In genomic region chr2:694174-694573, GRCh38 we compare ENCODE assay signal across 20 cellular contexts. TPM values are rescaled to one million over a fixed set of nuclear protein-coding genes. Genes with fewer than 3 reads are reported as not detected.
DNase-seq lines count a peak whose midpoint lies in the region; ATAC-seq and TF ChIP-seq lines count a peak whose summit lies in the region.
"Had no signal": no experiment of that assay in that cellular context is flagged by ENCODE, and none has a peak within 500 bp of the region (broad histone marks: within the 10 kb centered on the region; RNA-seq: fewer than 3 reads in every experiment).

No MANE protein-coding gene starts in this region.

- CTCF ChIA-PET in GM10248 (lab: Yijun Ruan, JAX): interaction anchor here (1.0 to 1.6 kb wide), 3 partner anchors 18 to 21 kb away, joined by 3 to 4 read pairs (median 3); no protein-coding TSS in a partner anchor

- H3K4me1 Mint-ChIP-seq in chondrocyte (ENCODE audit: low read depth): peaks cover 32% of the 10 kb centered on the region
- H3K4me1 Mint-ChIP-seq: activated naive CD8-positive, alpha-beta T cell treated with anti-CD3 and anti-CD28 coated beads, Interleukin-2, amount 10 ng/mL, durations not matched to agents 7 days and 5 days had no signal

- peak overlapping the region; percentile 49 for H3K27ac Mint-ChIP-seq in chondrocyte (ENCODE audit: unreplicated experiment)
- H3K27ac Mint-ChIP-seq: activated CD4-positive, alpha-beta memory T cell treated with anti-CD3 and anti-CD28 coated beads for 36 hours; activated naive CD8-positive, alpha-beta T cell treated with anti-CD3 and anti-CD28 coated beads, Interleukin-2, amount 10 ng/mL, durations not matched to agents 7 days and 5 days; B cell; stimulated activated naive B cell treated with anti-CD40 and anti-IgM and Interleukin-4, amounts not matched to agents 10 μg/mL and 1 μg/mL and 100 μg/mL, for 72 hours had no signal

- ATAC-seq in HG02763 (IDR thresholded peaks at IDR 0.05; ENCODE audit: unreplicated experiment) (no peak), GM21526 (IDR thresholded peaks at IDR 0.05; ENCODE audit: low FRiP score, unreplicated experiment) (no peak)
- ATAC-seq: lower lobe of right lung; Right ventricle myocardium inferior; stimulated activated naive B cell treated with anti-CD40 and anti-IgM and Interleukin-4, amounts not matched to agents 10 μg/mL and 1 μg/mL and 100 μg/mL, for 72 hours had no signal

- H3K27me3 Mint-ChIP-seq in chondrocyte (ENCODE audit: low read depth): no peaks in the 10 kb centered on the region
- H3K27me3 Mint-ChIP-seq: B cell; stimulated activated naive B cell treated with anti-CD40 and anti-IgM and Interleukin-4, amounts not matched to agents 10 μg/mL and 1 μg/mL and 100 μg/mL, for 72 hours had no signal

- no peak for TF ChIP-seq CTCF in chondrocyte (IDR thresholded peaks at IDR 0.05)
- TF ChIP-seq CTCF in GM10248 (IDR thresholded peaks at IDR 0.05; ENCODE audit: control extremely low read depth, extremely low read depth, low read depth, missing control alignments): no peak

- H3K9me3 Mint-ChIP-seq in chondrocyte (ENCODE audit: low read depth): peaks cover 6% of the 10 kb centered on the region

- peak; percentile 9 for DNase-seq in DMS79 treated with DMSO at 0.1 percent for 48 hours (lab: John Stamatoyannopoulos, UW)
- no peak for DNase-seq in DMS79 (lab: John Stamatoyannopoulos, UW)
- no peak for DNase-seq in chondrocyte (ENCODE audit: low spot score)
- DNase-seq in left kidney (ENCODE audit: low read depth, low spot score): peak; percentile 51
- no peak for DNase-seq in GDM1 (lab: John Stamatoyannopoulos, UW)
- no peak for DNase-seq in GM10248 (ENCODE audit: extremely low spot score)
- DNase-seq: activated CD4-positive, alpha-beta memory T cell treated with anti-CD3 and anti-CD28 coated beads for 36 hours; activated naive CD8-positive, alpha-beta T cell treated with anti-CD3 and anti-CD28 coated beads, Interleukin-2, amount 10 ng/mL, durations not matched to agents 7 days and 5 days; Caco-2; hypothalamus; lower lobe of right lung; NCI-H146; NCI-H2171 treated with DMSO at 0.1 percent for 48 hours; NCI-H69; stimulated activated naive B cell treated with anti-CD40 and anti-IgM and Interleukin-4, amounts not matched to agents 10 μg/mL and 1 μg/mL and 100 μg/mL, for 72 hours; SW 1271 had no signal

- H3K36me3 Mint-ChIP-seq in chondrocyte (ENCODE audit: low read depth): no peaks in the 10 kb centered on the region
- H3K36me3 Mint-ChIP-seq: activated CD4-positive, alpha-beta memory T cell treated with anti-CD3 and anti-CD28 coated beads for 36 hours; activated naive CD8-positive, alpha-beta T cell treated with anti-CD3 and anti-CD28 coated beads, Interleukin-2, amount 10 ng/mL, durations not matched to agents 7 days and 5 days had no signal

- H3K4me3 Mint-ChIP-seq in chondrocyte (ENCODE audit: unreplicated experiment): no peak overlapping the region
- H3K4me3 Mint-ChIP-seq: activated CD4-positive, alpha-beta memory T cell treated with anti-CD3 and anti-CD28 coated beads for 36 hours; activated naive CD8-positive, alpha-beta T cell treated with anti-CD3 and anti-CD28 coated beads, Interleukin-2, amount 10 ng/mL, durations not matched to agents 7 days and 5 days; B cell; stimulated activated naive B cell treated with anti-CD40 and anti-IgM and Interleukin-4, amounts not matched to agents 10 μg/mL and 1 μg/mL and 100 μg/mL, for 72 hours had no signal

- POLR2A ChIA-PET in GM10248 (lab: Yijun Ruan, JAX): no interaction called here

RNA-seq across cellular contexts. Expression of gene TMEM18, which starts 17.0 kb away (rescaled TPM):
- 25.5 to 33.9 TPM (median 28.8 TPM) in 3 replicates for total RNA-seq in chondrocyte

Comparison
In these comparisons a context has a peak if more than half of its experiments do, and no peak if none do; other contexts are left out.
1. DNase-seq: peak in DMS79 treated with DMSO at 0.1 percent for 48 hours (single experiment) and left kidney (single experiment); none in DMS79 (single experiment), chondrocyte (single experiment), GDM1 (single experiment) and GM10248 (single experiment).